ENCODE assay signal across 22 cellular contexts in genomic region chr11:114783805-114784204, GRCh38.
A peak's percentile ranks its signal among the peaks of the same experiment; 100 is the strongest.
DNase-seq lines count a peak whose midpoint lies in the region; ATAC-seq, FAIRE-seq and TF ChIP-seq lines count a peak whose summit lies in the region.
"Had no signal": no experiment of that assay in that cellular context is flagged by ENCODE, and none has a peak within 500 bp of the region (broad histone marks: within the 10 kb centered on the region; RNA-seq: fewer than 3 reads in every experiment).

No MANE protein-coding gene starts in this region.

- peaks cover 18% of the 10 kb centered on the region for H3K4me1 ChIP-seq in HepG2 (ENCODE audit: insufficient read depth, low read length)

- H3K4me2 ChIP-seq in HepG2 (ENCODE audit: low read depth, low read length): no peak overlapping the region

- H4K20me1 ChIP-seq in HepG2 (ENCODE audit: insufficient read depth, low read length): no peaks in the 10 kb centered on the region

- no peaks in the 10 kb centered on the region for H3K79me2 ChIP-seq in HepG2 (ENCODE audit: insufficient read depth, low read length)

- no TSS peak for BruUV-seq in HepG2 (replicated peaks; lab: Mats Ljungman, UMichigan)

- intact Hi-C loops in HepG2 (cut with micrococcal nuclease; ENCODE audit: unreplicated experiment): no loop called here

- FAIRE-seq in HepG2 (lab: Jason Lieb, UNC): no peak
- FAIRE-seq: GM19239, H54 had no signal

- H3K27me3 ChIP-seq in HepG2 (ENCODE audit: control insufficient read depth in 1 of 2, insufficient read depth in 2 of 2, low read length in 2 of 2): peaks cover 6% of the 10 kb centered on the region in 2 experiments; a peak in 4 of 5 replicates

- no peaks in the 10 kb centered on the region for H3K36me3 ChIP-seq in HepG2 (replicated peaks in 1 of 2; ENCODE audit: control insufficient read depth in 1 of 2, insufficient read depth in 2 of 2, low read length in 2 of 2)

- POLR2A ChIA-PET in HepG2 (lab: Yijun Ruan, JAX): no interaction called here

- no peak overlapping the region for H3K4me3 ChIP-seq in LNCaP clone FGC (ENCODE audit: low read depth, low read length)
- H3K4me3 ChIP-seq in fibroblast of villous mesenchyme (ENCODE audit: low read depth, low read length): no peak overlapping the region
- H3K4me3 ChIP-seq in HepG2 (replicated peaks in 1 of 3; ENCODE audit: insufficient read depth in 1 of 3, low read depth in 2 of 3, low read length in 3 of 3): no peak overlapping the region

- no peak overlapping the region for H3K27ac ChIP-seq in HepG2 (ENCODE audit: extremely low read length, insufficient read depth, low read length)
- H3K27ac ChIP-seq: HL-60, RWPE1 had no signal

- H3K9me3 ChIP-seq in HepG2 (ENCODE audit: low read length): no peaks in the 10 kb centered on the region

- H3K9ac ChIP-seq in HepG2 (ENCODE audit: insufficient read depth, low read depth, low read length): no peak overlapping the region

- DNase-seq in LNCaP clone FGC (ENCODE audit: low read depth) (peak; percentile 27), fibroblast of villous mesenchyme (ENCODE audit: low read depth) (peak; percentile 7), HepG2 (ENCODE audit: low spot score) (peak; percentile 35), DMS 273 (lab: John Stamatoyannopoulos, UW; ENCODE audit: unreplicated experiment) (no peak)
- DNase-seq: C1 segment of cervical spinal cord; CD4-positive, alpha-beta memory T cell; DND-41; MM.1S; NCI-H1417; NCI-H1694 treated with DMSO at 0.1 percent for 48 hours; NCI-H2081; NCI-H2227 treated with DMSO at 0.1 percent for 48 hours; NCI-H526 treated with DMSO at 0.1 percent for 48 hours; SHP77; T-cell had no signal

- in situ Hi-C loops in HepG2 (cut with HindIII; ENCODE audit: extremely low pct_ligation_motif_present, low pct_unique_long_range_greater_than_20kb): loop anchor here (25.0 kb wide), 1 partner anchor 328 kb away; no protein-coding TSS in a partner anchor

- H2AFZ ChIP-seq in HepG2 (ENCODE audit: low read length): no peak overlapping the region

- TF ChIP-seq CTCF in LNCaP clone FGC (IDR thresholded peaks at IDR 0.05; ENCODE audit: control insufficient read depth, extremely low read depth, insufficient read depth): no peak
- no peak for TF ChIP-seq CTCF in fibroblast of villous mesenchyme (IDR thresholded peaks at IDR 0.05; ENCODE audit: insufficient read depth, low read depth, low read length)
- no peak for TF ChIP-seq CTCF in HepG2 (CRISPR knock-in tag; IDR thresholded peaks at IDR 0.05)

- TF ChIP-seq RAD21 in HepG2 (CRISPR knock-in tag; IDR thresholded peaks at IDR 0.05): no peak

- ATAC-seq in HepG2 (peak; percentile 77), HG02870 (IDR thresholded peaks at IDR 0.05; ENCODE audit: unreplicated experiment) (no peak), HG03097 (IDR thresholded peaks at IDR 0.05; ENCODE audit: low FRiP score, unreplicated experiment) (no peak), GM21528 (IDR thresholded peaks at IDR 0.05; ENCODE audit: low FRiP score, unreplicated experiment) (no peak)
- ATAC-seq: T-cell had no signal

- CTCF ChIA-PET in HepG2 (lab: Yijun Ruan, JAX; ENCODE audit: low intra/inter-chr PET ratio, low total read pairs): no interaction called here

- no peak for TF ChIP-seq POLR2A in HepG2 (IDR thresholded peaks at IDR 0.05; ENCODE audit: insufficient read depth in 1 of 2, low read depth in 2 of 2, low read length in 2 of 2)

- TF ChIP-seq EP300 in HepG2 (IDR thresholded peaks at IDR 0.05; ENCODE audit: low read depth in 2 of 2, low read length in 2 of 2): no peak
- TF ChIP-seq EP300 in HepG2 (CRISPR knock-in tag; IDR thresholded peaks at IDR 0.05; ENCODE audit: borderline replicate concordance): no peak

TF ChIP-seq in HepG2, 621 proteins besides CTCF, POLR2A, EP300 and RAD21 (continues in another document):
- TF ChIP-seq ZNF644 (CRISPR knock-in tag; IDR thresholded peaks at IDR 0.05; ENCODE audit: low read depth): no peak
- no peak for TF ChIP-seq BCLAF1 (IDR thresholded peaks at IDR 0.05)
- 0 out of 2 replicates have a peak, but pooled peaks have one; percentile 13 for TF ChIP-seq TCF7 (IDR thresholded peaks at IDR 0.05; ENCODE audit: low read depth)
- TF ChIP-seq GABPB1 (CRISPR knock-in tag; IDR thresholded peaks at IDR 0.05): no peak
- peak; percentile 30; the same call in 1 of the 2 replicates for TF ChIP-seq TBX2 (CRISPR knock-in tag; IDR thresholded peaks at IDR 0.05; ENCODE audit: borderline replicate concordance)
- TF ChIP-seq ISX (CRISPR knock-in tag; conservative IDR thresholded peaks at IDR 0.05): no peak
- TF ChIP-seq NFE2L1 (CRISPR knock-in tag; IDR thresholded peaks at IDR 0.05; ENCODE audit: borderline replicate concordance): no peak
- TF ChIP-seq, protein P1, sequence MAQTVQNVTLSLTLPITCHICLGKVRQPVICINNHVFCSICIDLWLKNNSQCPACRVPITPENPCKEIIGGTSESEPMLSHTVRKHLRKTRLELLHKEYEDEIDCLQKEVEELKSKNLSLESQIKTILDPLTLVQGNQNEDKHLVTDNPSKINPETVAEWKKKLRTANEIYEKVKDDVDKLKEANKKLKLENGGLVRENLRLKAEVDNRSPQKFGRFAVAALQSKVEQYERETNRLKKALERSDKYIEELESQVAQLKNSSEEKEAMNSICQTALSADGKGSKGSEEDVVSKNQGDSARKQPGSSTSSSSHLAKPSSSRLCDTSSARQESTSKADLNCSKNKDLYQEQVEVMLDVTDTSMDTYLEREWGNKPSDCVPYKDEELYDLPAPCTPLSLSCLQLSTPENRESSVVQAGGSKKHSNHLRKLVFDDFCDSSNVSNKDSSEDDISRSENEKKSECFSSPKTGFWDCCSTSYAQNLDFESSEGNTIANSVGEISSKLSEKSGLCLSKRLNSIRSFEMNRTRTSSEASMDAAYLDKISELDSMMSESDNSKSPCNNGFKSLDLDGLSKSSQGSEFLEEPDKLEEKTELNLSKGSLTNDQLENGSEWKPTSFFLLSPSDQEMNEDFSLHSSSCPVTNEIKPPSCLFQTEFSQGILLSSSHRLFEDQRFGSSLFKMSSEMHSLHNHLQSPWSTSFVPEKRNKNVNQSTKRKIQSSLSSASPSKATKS (CRISPR knock-in tag; IDR thresholded peaks at IDR 0.05): no peak
- TF ChIP-seq, protein P2, sequence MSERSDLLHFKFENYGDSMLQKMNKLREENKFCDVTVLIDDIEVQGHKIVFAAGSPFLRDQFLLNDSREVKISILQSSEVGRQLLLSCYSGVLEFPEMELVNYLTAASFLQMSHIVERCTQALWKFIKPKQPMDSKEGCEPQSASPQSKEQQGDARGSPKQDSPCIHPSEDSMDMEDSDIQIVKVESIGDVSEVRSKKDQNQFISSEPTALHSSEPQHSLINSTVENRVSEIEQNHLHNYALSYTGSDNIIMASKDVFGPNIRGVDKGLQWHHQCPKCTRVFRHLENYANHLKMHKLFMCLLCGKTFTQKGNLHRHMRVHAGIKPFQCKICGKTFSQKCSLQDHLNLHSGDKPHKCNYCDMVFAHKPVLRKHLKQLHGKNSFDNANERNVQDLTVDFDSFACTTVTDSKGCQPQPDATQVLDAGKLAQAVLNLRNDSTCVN (CRISPR knock-in tag; IDR thresholded peaks at IDR 0.05; ENCODE audit: borderline replicate concordance): no peak
- no peak for TF ChIP-seq NRL (CRISPR knock-in tag; IDR thresholded peaks at IDR 0.05; ENCODE audit: borderline replicate concordance)
- no peak for TF ChIP-seq ARHGAP35 (CRISPR knock-in tag; IDR thresholded peaks at IDR 0.05; ENCODE audit: borderline replicate concordance)
- TF ChIP-seq, protein P3, sequence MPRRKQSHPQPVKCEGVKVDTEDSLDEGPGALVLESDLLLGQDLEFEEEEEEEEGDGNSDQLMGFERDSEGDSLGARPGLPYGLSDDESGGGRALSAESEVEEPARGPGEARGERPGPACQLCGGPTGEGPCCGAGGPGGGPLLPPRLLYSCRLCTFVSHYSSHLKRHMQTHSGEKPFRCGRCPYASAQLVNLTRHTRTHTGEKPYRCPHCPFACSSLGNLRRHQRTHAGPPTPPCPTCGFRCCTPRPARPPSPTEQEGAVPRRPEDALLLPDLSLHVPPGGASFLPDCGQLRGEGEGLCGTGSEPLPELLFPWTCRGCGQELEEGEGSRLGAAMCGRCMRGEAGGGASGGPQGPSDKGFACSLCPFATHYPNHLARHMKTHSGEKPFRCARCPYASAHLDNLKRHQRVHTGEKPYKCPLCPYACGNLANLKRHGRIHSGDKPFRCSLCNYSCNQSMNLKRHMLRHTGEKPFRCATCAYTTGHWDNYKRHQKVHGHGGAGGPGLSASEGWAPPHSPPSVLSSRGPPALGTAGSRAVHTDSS (CRISPR knock-in tag; conservative IDR thresholded peaks at IDR 0.05): no peak
- no peak for TF ChIP-seq MLLT10 (CRISPR knock-in tag; IDR thresholded peaks at IDR 0.05)
- no peak for TF ChIP-seq ZNF780A (CRISPR knock-in tag; IDR thresholded peaks at IDR 0.05)
- TF ChIP-seq, protein P4, sequence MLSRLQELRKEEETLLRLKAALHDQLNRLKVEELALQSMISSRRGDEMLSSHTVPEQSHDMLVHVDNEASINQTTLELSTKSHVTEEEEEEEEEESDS (CRISPR knock-in tag; IDR thresholded peaks at IDR 0.05; ENCODE audit: borderline replicate concordance): no peak
